26 cellular contexts compared by ENCODE assay signal in the genomic region with DNA sequence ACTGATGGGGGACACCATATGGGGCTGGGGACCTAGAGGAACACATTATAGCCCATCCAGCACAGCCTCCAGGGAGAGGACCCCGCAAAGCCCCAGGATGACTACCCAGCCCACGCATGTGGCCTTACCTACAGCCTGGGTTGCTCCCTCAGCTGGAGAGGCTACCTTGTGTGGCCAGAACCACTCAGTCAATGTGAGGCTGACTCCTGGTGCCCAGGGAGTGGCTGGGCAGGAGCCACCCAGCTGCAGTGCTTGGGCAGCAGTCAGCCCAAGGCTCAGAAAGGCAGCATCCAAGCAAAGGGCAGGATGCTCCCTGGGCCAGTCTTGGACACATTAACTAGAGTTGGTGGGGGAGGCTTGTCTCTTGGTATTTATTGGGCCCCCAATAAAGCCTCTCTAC.
"Had no signal": no experiment of that assay in that cellular context is flagged by ENCODE, and none has a peak within 500 bp of the region (broad histone marks: within the 10 kb centered on the region; RNA-seq: fewer than 3 reads in every experiment).

No MANE protein-coding gene starts in this region.

- ATAC-seq: heart left ventricle; left colon; left lung; lower lobe of right lung; naive thymus-derived CD8-positive, alpha-beta T cell; pancreas; right cardiac atrium; sciatic nerve; stimulated activated naive B cell treated with anti-CD40 and anti-IgM and Interleukin-4, amounts not matched to agents 10 μg/mL and 1 μg/mL and 100 μg/mL, for 72 hours had no signal

- DNase-seq: islet precursor cell; kidney glomerular epithelial cell; left colon; lower lobe of right lung; mammary epithelial cell; mesenchymal stem cell; pancreas; retina; right cardiac atrium; stimulated activated CD4-positive, alpha-beta T cell treated with anti-CD3 and anti-CD28 coated beads, Interleukin-12 subunit alpha, Interleukin-12 subunit beta, amount 100 ng/mL, for 4 hours; stimulated activated CD4-positive, alpha-beta T cell treated with anti-CD3 and anti-CD28 coated beads, Interleukin-15, amount 100 ng/mL, for 24 hours; stimulated activated CD4-positive, alpha-beta T cell treated with anti-CD3 and anti-CD28 coated beads, Interleukin-2, amount 100 ng/mL, for 24 hours; stimulated activated CD4-positive, alpha-beta T cell treated with anti-CD3 and anti-CD28 coated beads, Interleukin-4, amount 100 ng/mL, for 1 hour; stimulated activated naive B cell treated with anti-CD40 and anti-IgM and Interleukin-4, amounts not matched to agents 10 μg/mL and 1 μg/mL and 100 μg/mL, for 72 hours; stomach; testis; thyroid gland; transverse colon; upper lobe of left lung had no signal

- H3K36me3 ChIP-seq: heart left ventricle, left lung, lower lobe of right lung, pancreas, prostate gland, stomach, thyroid gland, transverse colon, upper lobe of left lung, vagina had no signal

- H3K9me3 ChIP-seq: heart left ventricle, left lung, lower lobe of right lung, pancreas, prostate gland, stomach, testis, thyroid gland, transverse colon, upper lobe of left lung, vagina had no signal

- H3K4me3 ChIP-seq: heart left ventricle, left lung, lower lobe of right lung, pancreas, prostate gland, skin epidermis, stomach, testis, thyroid gland, transverse colon, upper lobe of left lung, vagina had no signal

- H3K27ac ChIP-seq: heart left ventricle, left lung, lower lobe of right lung, pancreas, prostate gland, skin epidermis, stomach, testis, thyroid gland, transverse colon, upper lobe of left lung, vagina had no signal

- FAIRE-seq: pancreas had no signal

- H3K27me3 ChIP-seq: testis, thyroid gland, upper lobe of left lung, vagina had no signal

- H3K4me1 ChIP-seq: heart left ventricle, left lung, lower lobe of right lung, pancreas, stomach, thyroid gland, transverse colon, vagina had no signal
